Comparison of ENCODE assay signal across 15 cellular contexts in genomic region chr3:72234394-72234793, GRCh38.
DNase-seq lines count a peak whose midpoint lies in the region; ATAC-seq and TF ChIP-seq lines count a peak whose summit lies in the region.
"Had no signal": no experiment of that assay in that cellular context is flagged by ENCODE, and none has a peak within 500 bp of the region (broad histone marks: within the 10 kb centered on the region; RNA-seq: fewer than 3 reads in every experiment).

No MANE protein-coding gene starts in this region.

- peak; percentile 96 to 98 for ATAC-seq in gastrocnemius medialis
- no peak for ATAC-seq in HG02678 (IDR thresholded peaks at IDR 0.05; ENCODE audit: unreplicated experiment)
- no peak for ATAC-seq in GM19463 (IDR thresholded peaks at IDR 0.05; ENCODE audit: unreplicated experiment)
- ATAC-seq in GM18868 (IDR thresholded peaks at IDR 0.05; ENCODE audit: unreplicated experiment) = no peak
- ATAC-seq in HG03095 (IDR thresholded peaks at IDR 0.05; ENCODE audit: unreplicated experiment) = no peak
- ATAC-seq: CD8-positive, alpha-beta T cell had no signal

- H3K4me1 ChIP-seq in mammary epithelial cell (ENCODE audit: insufficient read depth, low read length) = no peaks in the 10 kb centered on the region
- peaks cover 13 to 16% of the 10 kb centered on the region in 2 donors for H3K4me1 ChIP-seq in gastrocnemius medialis

- CTCF ChIA-PET in mammary epithelial cell (lab: Charles Lee; ENCODE audit: low non-redundant PET) = no interaction called here

- intact Hi-C loops in mammary epithelial cell (cut with micrococcal nuclease) = no loop called here
- intact Hi-C loops in gastrocnemius medialis (cut with DNase I; ENCODE audit: low total_unique reads) = loop anchor here (10.0 kb wide), 1 partner anchor 100 kb away; no protein-coding TSS in a partner anchor

- dilution Hi-C loops in mammary epithelial cell (cut with HindIII; ENCODE audit: low sequenced_read_pairs) = no loop called here

- H3K36me3 ChIP-seq in mammary epithelial cell (ENCODE audit: insufficient read depth, low read length) (no peaks in the 10 kb centered on the region), gastrocnemius medialis (no peaks in the 10 kb centered on the region)
- H3K36me3 ChIP-seq: sigmoid colon, vagina had no signal

- peaks cover 4% of the 10 kb centered on the region for H3K27me3 ChIP-seq in mammary epithelial cell (ENCODE audit: insufficient read depth, low read length)
- H3K27me3 ChIP-seq in gastrocnemius medialis = no peaks in the 10 kb centered on the region
- H3K27me3 ChIP-seq: sigmoid colon, vagina had no signal

- 3% methylated on average over 4 of the region's 4 CpGs for WGBS in mammary epithelial cell (ENCODE audit: low coverage, missing lambda C conversion rate)

- no peak overlapping the region for H3K4me2 ChIP-seq in mammary epithelial cell (ENCODE audit: insufficient read depth, low read depth, low read length)

- TF ChIP-seq POLR2A in gastrocnemius medialis (IDR thresholded peaks at IDR 0.05) = no peak

- no peak overlapping the region for H3K4me3 ChIP-seq in mammary epithelial cell (replicated peaks in 1 of 3; ENCODE audit: insufficient read depth in 1 of 3, low read depth in 2 of 3, low read length in 3 of 3)
- no peak overlapping the region for H3K4me3 ChIP-seq in gastrocnemius medialis
- H3K4me3 ChIP-seq: sigmoid colon, vagina had no signal

- in situ Hi-C loops in mammary epithelial cell (cut with MboI; ENCODE audit: low sequenced_read_pairs in 2 of 2) = no loop called here
- in situ Hi-C loops in gastrocnemius medialis (cut with MboI; ENCODE audit: low sequenced_read_pairs in 4 of 4) = no loop called here

- no peak overlapping the region for H3K9ac ChIP-seq in mammary epithelial cell (ENCODE audit: insufficient read depth, low read length)

- no TSS peak for BruUV-seq in mammary epithelial cell (replicated peaks; lab: Mats Ljungman, UMichigan)

- DNase-seq in GM03348 (ENCODE audit: low spot score) = peak; percentile 89
- peak; percentile 28 for DNase-seq in mammary epithelial cell
- peak; percentile 25 for DNase-seq in iPS-NIHi11 (ENCODE audit: low spot score)
- peak; percentile 57 to 79 for DNase-seq in gastrocnemius medialis
- DNase-seq: activated gamma-delta T cell; CD8-positive, alpha-beta T cell; H9; KG1; NCI-H2081; sigmoid colon had no signal

- TF ChIP-seq CTCF in mammary epithelial cell (conservative IDR thresholded peaks at IDR 0.05 in 1 of 2, IDR thresholded peaks at IDR 0.05 in 1 of 2; ENCODE audit: extremely low read depth in 1 of 2, insufficient read depth in 1 of 2, low read depth in 1 of 2, low read length in 2 of 2) = no peak
- TF ChIP-seq CTCF in gastrocnemius medialis (IDR thresholded peaks at IDR 0.05 in 4 of 5, conservative IDR thresholded peaks at IDR 0.05 in 1 of 5) = no peak

- H4K20me1 ChIP-seq in mammary epithelial cell (ENCODE audit: insufficient read depth, low read length) = no peaks in the 10 kb centered on the region

- no peaks in the 10 kb centered on the region for H3K9me3 ChIP-seq in mammary epithelial cell (replicated peaks; ENCODE audit: insufficient read depth, low read length)
- H3K9me3 ChIP-seq in gastrocnemius medialis = no peaks in the 10 kb centered on the region
- H3K9me3 ChIP-seq: sigmoid colon, vagina had no signal

- H3K79me2 ChIP-seq in mammary epithelial cell (ENCODE audit: insufficient read depth, low read length) = no peaks in the 10 kb centered on the region

- no peak overlapping the region for H3K27ac ChIP-seq in mammary epithelial cell (ENCODE audit: insufficient read depth, low read depth, low read length)
- peak overlapping the region in 1 of 4 donors; percentile 29 for H3K27ac ChIP-seq in gastrocnemius medialis
- H3K27ac ChIP-seq: vagina had no signal

- no peak overlapping the region for H2AFZ ChIP-seq in mammary epithelial cell (ENCODE audit: low read depth, low read length)

Comparison
In these comparisons a context has a peak if more than half of its experiments do, and no peak if none do; other contexts are left out.
1. DNase-seq: peak in every context shown above with its lines; median percentile 89 in GM03348; 68 in gastrocnemius medialis; 28 in mammary epithelial cell; 25 in iPS-NIHi11.
2. ATAC-seq: peak in gastrocnemius medialis (2 of 2); none in HG02678 (single experiment), GM19463 (single experiment), GM18868 (single experiment) and HG03095 (single experiment).